23 cellular contexts compared by ENCODE assay signal in the genomic region with DNA sequence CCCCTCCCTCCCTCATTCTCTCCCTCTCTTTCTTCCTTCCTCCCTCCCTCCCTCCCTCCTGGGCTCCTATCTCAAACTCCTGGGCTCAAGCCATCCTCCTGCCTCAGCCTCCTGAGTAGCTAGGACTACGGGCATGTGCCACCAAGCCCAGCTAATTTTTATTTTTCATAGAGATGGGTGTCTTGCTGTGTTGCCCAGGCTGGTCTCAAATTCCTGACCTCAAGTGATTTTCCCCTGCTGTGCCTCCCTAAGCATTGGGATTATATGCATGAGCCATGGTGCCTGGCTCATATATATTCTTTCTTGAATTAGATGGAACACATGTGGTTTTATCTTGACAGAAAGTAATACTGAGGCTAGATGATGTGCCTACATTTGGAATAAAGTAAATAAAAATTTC. TPM values are rescaled to one million over a fixed set of nuclear protein-coding genes. Genes with fewer than 3 reads are reported as not detected.
DNase-seq lines count a peak whose midpoint lies in the region; ATAC-seq and TF ChIP-seq lines count a peak whose summit lies in the region.
"Had no signal": no experiment of that assay in that cellular context is flagged by ENCODE, and none has a peak within 500 bp of the region (broad histone marks: within the 10 kb centered on the region; RNA-seq: fewer than 3 reads in every experiment).

No MANE protein-coding gene starts in this region.

- peaks cover 70% of the 10 kb centered on the region for H3K4me1 Mint-ChIP-seq in stimulated activated naive CD8-positive, alpha-beta T cell treated with anti-CD3 and anti-CD28 coated beads, Interleukin-15, Interleukin-2, amounts not matched to agents 100 ng/mL and 50 ng/mL, for 24 hours (ENCODE audit: low read depth)
- peaks cover 28% of the 10 kb centered on the region for H3K4me1 Mint-ChIP-seq in endothelial cell (ENCODE audit: unreplicated experiment)
- peaks cover 34% of the 10 kb centered on the region for H3K4me1 Mint-ChIP-seq in progenitor cell of endocrine pancreas (ENCODE audit: low read depth)

- H3K36me3 ChIP-seq in SK-N-MC (ENCODE audit: insufficient read depth, low read length), result peaks cover 19% of the 10 kb centered on the region

- H3K9ac ChIP-seq in SK-N-MC (ENCODE audit: insufficient read length), result no peak overlapping the region
- H3K9ac ChIP-seq: BLaER1 had no signal

- H3K9me3 ChIP-seq in SK-N-MC (ENCODE audit: low read depth, low read length), result no peaks in the 10 kb centered on the region
- H3K9me3 ChIP-seq: BLaER1, Caco-2 had no signal

- peak overlapping the region; percentile 50 for H3K4me3 ChIP-seq in SK-N-MC
- H3K4me3 ChIP-seq: BLaER1 had no signal

- H3K36me3 Mint-ChIP-seq in stimulated activated naive CD8-positive, alpha-beta T cell treated with anti-CD3 and anti-CD28 coated beads, Interleukin-15, Interleukin-2, amounts not matched to agents 100 ng/mL and 50 ng/mL, for 24 hours (ENCODE audit: low read depth), result peaks cover 15% of the 10 kb centered on the region
- H3K36me3 Mint-ChIP-seq in endothelial cell (ENCODE audit: low read depth, unreplicated experiment), result no peaks in the 10 kb centered on the region
- H3K36me3 Mint-ChIP-seq in progenitor cell of endocrine pancreas (ENCODE audit: insufficient read depth), result peaks cover 7% of the 10 kb centered on the region

- peak overlapping the region; percentile 89 for H3K27ac ChIP-seq in SK-N-MC
- H3K27ac ChIP-seq: BLaER1 had no signal

- no peaks in the 10 kb centered on the region for H3K27me3 Mint-ChIP-seq in stimulated activated naive CD8-positive, alpha-beta T cell treated with anti-CD3 and anti-CD28 coated beads, Interleukin-15, Interleukin-2, amounts not matched to agents 100 ng/mL and 50 ng/mL, for 24 hours
- H3K27me3 Mint-ChIP-seq in endothelial cell (ENCODE audit: unreplicated experiment), result no peaks in the 10 kb centered on the region
- H3K27me3 Mint-ChIP-seq in progenitor cell of endocrine pancreas, result no peaks in the 10 kb centered on the region
- H3K27me3 Mint-ChIP-seq: CD4-positive, alpha-beta memory T cell; IgD-negative memory B cell had no signal

- no peak for DNase-seq in stimulated activated naive CD8-positive, alpha-beta T cell treated with anti-CD3 and anti-CD28 coated beads, Interleukin-15, Interleukin-2, amounts not matched to agents 100 U/mL and 50 U/mL, for 24 hours
- DNase-seq in SK-N-MC (ENCODE audit: low read depth, low spot score), result no peak
- DNase-seq in endothelial cell (ENCODE audit: low spot score), result no peak
- DNase-seq in progenitor cell of endocrine pancreas (ENCODE audit: low spot score, unreplicated experiment), result no peak
- no peak for DNase-seq in SIG-M5 treated with dmso at 0.1 percent for 504 hours (lab: John Stamatoyannopoulos, UW; ENCODE audit: unreplicated experiment)
- DNase-seq: Caco-2; CD4-positive, alpha-beta memory T cell; DMS 273 treated with DMSO at 0.1 percent for 48 hours; DMS79 treated with DMSO at 0.1 percent for 48 hours; GOT3; MV-4-11; NCI-H1105 treated with DMSO at 0.1 percent for 48 hours; NCI-H2029 treated with DMSO at 0.1 percent for 48 hours; NCI-H226; NCI-H510A treated with DMSO at 0.1 percent for 48 hours; NCI-H82; SIG-M5 had no signal

- H3K4me3 Mint-ChIP-seq in stimulated activated naive CD8-positive, alpha-beta T cell treated with anti-CD3 and anti-CD28 coated beads, Interleukin-15, Interleukin-2, amounts not matched to agents 100 ng/mL and 50 ng/mL, for 24 hours, result no peak overlapping the region
- H3K4me3 Mint-ChIP-seq in endothelial cell (ENCODE audit: unreplicated experiment), result no peak overlapping the region
- H3K4me3 Mint-ChIP-seq in progenitor cell of endocrine pancreas (ENCODE audit: low read depth), result no peak overlapping the region

- no peaks in the 10 kb centered on the region for H3K9me3 Mint-ChIP-seq in stimulated activated naive CD8-positive, alpha-beta T cell treated with anti-CD3 and anti-CD28 coated beads, Interleukin-15, Interleukin-2, amounts not matched to agents 100 ng/mL and 50 ng/mL, for 24 hours
- H3K9me3 Mint-ChIP-seq in endothelial cell (ENCODE audit: unreplicated experiment), result no peaks in the 10 kb centered on the region
- no peaks in the 10 kb centered on the region for H3K9me3 Mint-ChIP-seq in progenitor cell of endocrine pancreas (ENCODE audit: low read depth)
- H3K9me3 Mint-ChIP-seq: CD4-positive, alpha-beta memory T cell; IgD-negative memory B cell had no signal

- TF ChIP-seq CTCF in endothelial cell (IDR thresholded peaks at IDR 0.05; ENCODE audit: unreplicated experiment) (no peak), progenitor cell of endocrine pancreas (IDR thresholded peaks at IDR 0.05; ENCODE audit: unreplicated experiment) (no peak)

- ATAC-seq in stimulated activated naive CD8-positive, alpha-beta T cell treated with anti-CD3 and anti-CD28 coated beads, Interleukin-15, Interleukin-2, amounts not matched to agents 100 U/mL and 50 U/mL, for 24 hours, result no peak
- no peak for ATAC-seq in GM19351 (IDR thresholded peaks at IDR 0.05; ENCODE audit: unreplicated experiment)
- ATAC-seq: HCT116, Panc1 had no signal

- peak overlapping the region; percentile 41 for H3K27ac Mint-ChIP-seq in stimulated activated naive CD8-positive, alpha-beta T cell treated with anti-CD3 and anti-CD28 coated beads, Interleukin-15, Interleukin-2, amounts not matched to agents 100 ng/mL and 50 ng/mL, for 24 hours
- H3K27ac Mint-ChIP-seq in endothelial cell (ENCODE audit: unreplicated experiment) (peak overlapping the region; percentile 74), progenitor cell of endocrine pancreas (no peak overlapping the region)

RNA-seq across cellular contexts. Expression of gene PAPOLA, which starts 14.2 kb away (rescaled TPM):
- total RNA-seq in endothelial cell (ENCODE audit: unreplicated experiment) (161 TPM), progenitor cell of endocrine pancreas (279 and 297 TPM in 2 replicates)
